In genomic region chr14:34496679-34497513, GRCh38 we compare ENCODE assay signal across 9 cellular contexts. TPM values are rescaled to one million over a fixed set of nuclear protein-coding genes. Genes with fewer than 3 reads are reported as not detected.
DNase-seq lines count a peak whose midpoint lies in the region; ATAC-seq lines count a peak whose summit lies in the region.
"Had no signal": no experiment of that assay in that cellular context is flagged by ENCODE, and none has a peak within 500 bp of the region (broad histone marks: within the 10 kb centered on the region; RNA-seq: fewer than 3 reads in every experiment).

No MANE protein-coding gene starts in this region.

- peaks cover 4% of the 10 kb centered on the region for H3K79me1 ChIP-seq in trophoblast cell (ENCODE audit: low read length)

- H2AFZ ChIP-seq in trophoblast cell (ENCODE audit: insufficient read depth, low read length, poor library complexity) = peak overlapping the region; percentile 32

- no peak overlapping the region for H3K14ac ChIP-seq in trophoblast cell (ENCODE audit: low read length)

- H3K4ac ChIP-seq in trophoblast cell (ENCODE audit: low read depth, low read length) = no peak overlapping the region

- H3K9ac ChIP-seq in adipocyte (ENCODE audit: low read length) = peak overlapping the region; percentile 72
- no peak overlapping the region for H3K9ac ChIP-seq in trophoblast cell (ENCODE audit: low read length)

- CTCF ChIA-PET in activated CD4-positive, alpha-beta memory T cell treated with anti-CD3 and anti-CD28 coated beads for 36 hours (lab: Charles Lee) = interaction anchor here (2.8 kb wide), 1 partner anchor 166 kb away, joined by 14 read pairs; no protein-coding TSS in a partner anchor

- peak overlapping the region; percentile 37 for H4K8ac ChIP-seq in trophoblast cell (ENCODE audit: low read depth, low read length)

- no peak overlapping the region for H3K4me3 ChIP-seq in HAP-1
- H3K4me3 ChIP-seq in adipocyte (ENCODE audit: low read length) = peak overlapping the region; percentile 20
- H3K4me3 ChIP-seq in trophoblast cell (ENCODE audit: low read depth, low read length) = no peak overlapping the region

- H3K9me3 Mint-ChIP-seq in activated CD4-positive, alpha-beta memory T cell treated with anti-CD3 and anti-CD28 coated beads for 36 hours = no peaks in the 10 kb centered on the region
- H3K9me3 Mint-ChIP-seq: IgD-negative memory B cell had no signal

- in situ Hi-C loops in HAP-1 (cut with MboI; ENCODE audit: low sequenced_read_pairs) = no loop called here

- no peaks in the 10 kb centered on the region for H3K4me1 Mint-ChIP-seq in activated CD4-positive, alpha-beta memory T cell treated with anti-CD3 and anti-CD28 coated beads for 36 hours (ENCODE audit: low read depth)
- H3K4me1 Mint-ChIP-seq: IgD-negative memory B cell had no signal

- no peak overlapping the region for H4K12ac ChIP-seq in trophoblast cell (ENCODE audit: low read depth, low read length)

- H3K27ac Mint-ChIP-seq in activated CD4-positive, alpha-beta memory T cell treated with anti-CD3 and anti-CD28 coated beads for 36 hours = no peak overlapping the region

- H3K4me3 Mint-ChIP-seq in activated CD4-positive, alpha-beta memory T cell treated with anti-CD3 and anti-CD28 coated beads for 36 hours = no peak overlapping the region
- H3K4me3 Mint-ChIP-seq: IgD-negative memory B cell had no signal

- H3K18ac ChIP-seq in trophoblast cell (ENCODE audit: low read length) = no peak overlapping the region

- DNase-seq in HAP-1 (ENCODE audit: low spot score in 2 of 2) (peak; percentile 22 to 53), adipocyte (ENCODE audit: low read depth) (peak; percentile 95), cardiac septum (ENCODE audit: low spot score) (peak; percentile 77), trophoblast cell (peak; percentile 90 to 97)
- no peak for DNase-seq in activated CD8-positive, alpha-beta memory T cell treated with anti-CD3 and anti-CD28 coated beads, Interleukin-2, amount 50 U/mL, for 48 hours
- no peak for DNase-seq in activated CD4-positive, alpha-beta memory T cell treated with anti-CD3 and anti-CD28 coated beads for 36 hours

- H3K9me3 ChIP-seq in HAP-1 = no peaks in the 10 kb centered on the region
- H3K9me3 ChIP-seq in adipocyte (ENCODE audit: control insufficient read depth, low read length) = no peaks in the 10 kb centered on the region
- H3K9me3 ChIP-seq in trophoblast cell (ENCODE audit: insufficient read depth, low read depth, low read length) = no peaks in the 10 kb centered on the region

- no peak for ATAC-seq in HG03280 (IDR thresholded peaks at IDR 0.05; ENCODE audit: unreplicated experiment)
- no peak for ATAC-seq in activated CD4-positive, CD25-positive, alpha-beta regulatory T cell treated with anti-CD3 and anti-CD28 coated beads, Interleukin-2, amount 50 U/mL, for 24 hours

- no peak overlapping the region for H2AK5ac ChIP-seq in trophoblast cell (ENCODE audit: low read length)

- H3K27me3 ChIP-seq in HAP-1 (ENCODE audit: low read depth) (no peaks in the 10 kb centered on the region), adipocyte (replicated peaks; ENCODE audit: control insufficient read depth, insufficient read depth, low read length) (no peaks in the 10 kb centered on the region), trophoblast cell (ENCODE audit: insufficient read depth, low read length) (no peaks in the 10 kb centered on the region)

- H3K23ac ChIP-seq in trophoblast cell (ENCODE audit: low read length) = no peak overlapping the region

- H3K4me2 ChIP-seq in trophoblast cell (ENCODE audit: low read length) = peak overlapping the region; percentile 20

- intact Hi-C loops in cardiac septum (cut with DNase I) = no loop called here
- intact Hi-C loops in activated CD4-positive, alpha-beta memory T cell treated with anti-CD3 and anti-CD28 coated beads for 36 hours (cut with micrococcal nuclease) = no loop called here

- H3K36me3 Mint-ChIP-seq in activated CD4-positive, alpha-beta memory T cell treated with anti-CD3 and anti-CD28 coated beads for 36 hours = no peaks in the 10 kb centered on the region
- H3K36me3 Mint-ChIP-seq: IgD-negative memory B cell had no signal

- H3K36me3 ChIP-seq in HAP-1 (replicated peaks) (no peaks in the 10 kb centered on the region), adipocyte (ENCODE audit: control insufficient read depth, insufficient read depth, low read length, severe bottlenecking) (no peaks in the 10 kb centered on the region), trophoblast cell (ENCODE audit: control insufficient read depth in 1 of 2, insufficient read depth in 2 of 2, low read length in 2 of 2) (no peaks in the 10 kb centered on the region)

- peak overlapping the region; percentile 20 for H3K27ac ChIP-seq in trophoblast cell (ENCODE audit: low read depth, low read length)

- WGBS in trophoblast cell (ENCODE audit: extremely low coverage, insufficient coverage, insufficient read length) = no CpG with 5 or more reads among the region's 14 CpGs

- peak overlapping the region; percentile 13 for H4K91ac ChIP-seq in trophoblast cell (ENCODE audit: low read depth, low read length)

- H2BK120ac ChIP-seq in trophoblast cell (ENCODE audit: insufficient read depth, low read length, poor library complexity) = no peak overlapping the region

- POLR2A ChIA-PET in activated CD4-positive, alpha-beta memory T cell treated with anti-CD3 and anti-CD28 coated beads for 36 hours (lab: Charles Lee) = interaction anchor here (0.8 kb wide), 1 partner anchor 12 kb away, joined by 3 read pairs; no protein-coding TSS in a partner anchor

- H2BK5ac ChIP-seq in trophoblast cell (ENCODE audit: low read depth, low read length, poor library complexity) = no peak overlapping the region

- H3K4me1 ChIP-seq in HAP-1 (peaks cover 12% of the 10 kb centered on the region), adipocyte (ENCODE audit: control insufficient read depth, insufficient read depth, low read length) (peaks cover 21% of the 10 kb centered on the region), trophoblast cell (ENCODE audit: control insufficient read depth in 1 of 2, insufficient read depth in 2 of 2, low read length in 2 of 2) (peaks cover 3 to 5% of the 10 kb centered on the region in 2 experiments)

- H3K79me2 ChIP-seq in trophoblast cell (ENCODE audit: control insufficient read depth, insufficient read depth, low read length, poor library complexity) = no peaks in the 10 kb centered on the region

- no peak overlapping the region for H2BK12ac ChIP-seq in trophoblast cell (ENCODE audit: low read length)

- H3K27me3 Mint-ChIP-seq in activated CD4-positive, alpha-beta memory T cell treated with anti-CD3 and anti-CD28 coated beads for 36 hours = no peaks in the 10 kb centered on the region
- H3K27me3 Mint-ChIP-seq: IgD-negative memory B cell had no signal

RNA-seq across cellular contexts. Expression of gene SPTSSA, which starts 34.9 kb away (rescaled TPM):
- 11.5 TPM for total RNA-seq in cardiac septum
- polyA plus RNA-seq in trophoblast cell (2013) = 20.1 and 20.8 TPM in 2 replicates
- total RNA-seq in activated CD4-positive, alpha-beta memory T cell treated with anti-CD3 and anti-CD28 coated beads for 36 hours = 1 to 10 TPM; 8.4 to 8.9 TPM

RNA-seq across cellular contexts. Expression of gene EAPP, which starts 42.6 kb away (rescaled TPM):
- total RNA-seq in cardiac septum = 17.1 TPM
- polyA plus RNA-seq in trophoblast cell (2013) = 42.4 and 42.7 TPM in 2 replicates
- total RNA-seq in activated CD4-positive, alpha-beta memory T cell treated with anti-CD3 and anti-CD28 coated beads for 36 hours = 10 to 100 TPM; 37.5 to 40.2 TPM

Comparison
In these comparisons a context has a peak if more than half of its experiments do, and no peak if none do; other contexts are left out.
1. DNase-seq: peak in HAP-1 (2 of 2), adipocyte (single experiment), cardiac septum (single experiment) and trophoblast cell (2 of 2); none in activated CD8-positive, alpha-beta memory T cell treated with anti-CD3 and anti-CD28 coated beads, Interleukin-2, amount 50 U/mL, for 48 hours (single experiment) and activated CD4-positive, alpha-beta memory T cell treated with anti-CD3 and anti-CD28 coated beads for 36 hours (single experiment).